ENCODE assay signal across 13 cellular contexts in genomic region chr12:78802593-78802992, GRCh38.
DNase-seq lines count a peak whose midpoint lies in the region; TF ChIP-seq lines count a peak whose summit lies in the region.
"Had no signal": no experiment of that assay in that cellular context is flagged by ENCODE, and none has a peak within 500 bp of the region (broad histone marks: within the 10 kb centered on the region; RNA-seq: fewer than 3 reads in every experiment).

No MANE protein-coding gene starts in this region.

- H3K27ac ChIP-seq in adrenal gland, result no peak overlapping the region
- H3K27ac ChIP-seq: right lobe of liver, tibial artery had no signal

- 74 to 88% (median 79%) methylated on average over 3 of the region's 3 CpGs for whole genome bisulfite sequencing in adrenal gland, 4 donors

- H3K4me1 ChIP-seq in adipocyte (ENCODE audit: control insufficient read depth, insufficient read depth, low read length) (no peaks in the 10 kb centered on the region), adrenal gland (replicated peaks in 1 of 2) (no peaks in the 10 kb centered on the region)
- H3K4me1 ChIP-seq: right lobe of liver, tibial artery had no signal

- peak; percentile 54 for DNase-seq in AG08396 (ENCODE audit: low spot score)
- peak; percentile 13 for DNase-seq in HPDE6-E6E7 (ENCODE audit: extremely low spot score)
- peak; percentile 77 for DNase-seq in adipocyte (ENCODE audit: low read depth)
- peak; percentile 15 for DNase-seq in iPS-NIHi7 (ENCODE audit: extremely low spot score)
- no peak for DNase-seq in SHP77 (lab: John Stamatoyannopoulos, UW)
- no peak for DNase-seq in adrenal gland
- DNase-seq in activated T-cell treated with anti-CD3 and anti-CD28 coated beads, Interleukin-2, amount 50 U/mL, for 48 hours, result no peak
- no peak for DNase-seq in cerebellar nuclear complex (lab: John Stamatoyannopoulos, UW)
- DNase-seq: CD4-positive, alpha-beta memory T cell; NCI-H1092 treated with DMSO at 0.1 percent for 48 hours; NCI-H526; right lobe of liver; tibial artery had no signal

- intact Hi-C loops in adrenal gland (cut with DNase I), result no loop called here

- no peaks in the 10 kb centered on the region for H3K36me3 ChIP-seq in adipocyte (ENCODE audit: control insufficient read depth, insufficient read depth, low read length, severe bottlenecking)
- H3K36me3 ChIP-seq in adrenal gland (replicated peaks in 1 of 2), result no peaks in the 10 kb centered on the region
- H3K36me3 ChIP-seq: right lobe of liver, tibial artery had no signal

- no peak overlapping the region for H3K9ac ChIP-seq in adipocyte (ENCODE audit: low read length)

- H3K4me3 ChIP-seq in adipocyte (ENCODE audit: low read length), result no peak overlapping the region
- no peak overlapping the region for H3K4me3 ChIP-seq in adrenal gland
- H3K4me3 ChIP-seq: right lobe of liver, tibial artery had no signal

- H3K27me3 ChIP-seq in adipocyte (replicated peaks; ENCODE audit: control insufficient read depth, insufficient read depth, low read length), result no peaks in the 10 kb centered on the region
- H3K27me3 ChIP-seq in adrenal gland, result no peaks in the 10 kb centered on the region
- H3K27me3 ChIP-seq: right lobe of liver, tibial artery had no signal

- TF ChIP-seq CTCF in adrenal gland (IDR thresholded peaks at IDR 0.05), result no peak

- H3K9me3 ChIP-seq in adipocyte (ENCODE audit: control insufficient read depth, low read length), result no peaks in the 10 kb centered on the region
- no peaks in the 10 kb centered on the region for H3K9me3 ChIP-seq in adrenal gland (replicated peaks in 1 of 3)
- H3K9me3 ChIP-seq: right lobe of liver, tibial artery had no signal

- TF ChIP-seq POLR2A in adrenal gland (IDR thresholded peaks at IDR 0.05), result no peak

Comparison
In these comparisons a context has a peak if more than half of its experiments do, and no peak if none do; other contexts are left out.
1. DNase-seq: peak in AG08396 (single experiment), HPDE6-E6E7 (single experiment), adipocyte (single experiment) and iPS-NIHi7 (single experiment); none in SHP77 (0 of 2), adrenal gland (0 of 7), activated T-cell treated with anti-CD3 and anti-CD28 coated beads, Interleukin-2, amount 50 U/mL, for 48 hours (0 of 2) and cerebellar nuclear complex (0 of 2).